In genomic region chr7:18494821-18495408, GRCh38 we compare ENCODE assay signal across 8 cellular contexts. TPM values are rescaled to one million over a fixed set of nuclear protein-coding genes. Genes with fewer than 3 reads are reported as not detected.
A peak's percentile ranks its signal among the peaks of the same experiment; 100 is the strongest.
DNase-seq lines count a peak whose midpoint lies in the region; ATAC-seq and TF ChIP-seq lines count a peak whose summit lies in the region.

No MANE protein-coding gene starts in this region.

- TF ChIP-seq EP300 in stomach (IDR thresholded peaks at IDR 0.05): no peak

- CTCF ChIA-PET in AG04449 (lab: Yijun Ruan, JAX): interaction anchor here (1.5 to 1.6 kb wide), 3 partner anchors 11 to 142 kb away, joined by 5 to 6 read pairs (median 6); no protein-coding TSS in a partner anchor

- no peaks in the 10 kb centered on the region for H4K20me1 ChIP-seq in hepatocyte (ENCODE audit: insufficient read depth, poor library complexity, severe bottlenecking)

- H3K4me3 ChIP-seq in AG04449 (ENCODE audit: low read depth, low read length) (no peak overlapping the region), WERI-Rb-1 (ENCODE audit: low read depth, low read length) (peak overlapping the region; percentile 68), hepatocyte (no peak overlapping the region), stomach (peak overlapping the region; percentile 36 to 43 (median 39))

- H3K4me1 ChIP-seq in hepatocyte (ENCODE audit: insufficient read depth): no peaks in the 10 kb centered on the region
- H3K4me1 ChIP-seq in stomach: peaks cover 0 to 52% (median 27%) of the 10 kb centered on the region in 4 donors

- H3K27me3 ChIP-seq in WERI-Rb-1 (ENCODE audit: insufficient read depth, low read depth, severe bottlenecking) (no peaks in the 10 kb centered on the region), hepatocyte (peaks cover 3% of the 10 kb centered on the region), stomach (no peaks in the 10 kb centered on the region)

- DNase-seq in AG04449 (ENCODE audit: low read depth, low spot score) (peak; percentile 19), WERI-Rb-1 (no peak), hepatocyte (ENCODE audit: low spot score) (no peak), stomach (no peak), HUDEP-2 (lab: John Stamatoyannopoulos, UW; ENCODE audit: unreplicated experiment in 76 of 76) (no peak), NCI-H226 (no peak)

- H3K27ac ChIP-seq in WERI-Rb-1 (peak overlapping the region; percentile 76), hepatocyte (no peak overlapping the region), stomach (peak overlapping the region in 3 of 5 donors; percentile 47 to 59 (median 55))

- no peak for TF ChIP-seq CTCF in AG04449 (IDR thresholded peaks at IDR 0.05; ENCODE audit: insufficient read depth, low read length, missing control alignments)
- no peak for TF ChIP-seq CTCF in WERI-Rb-1 (IDR thresholded peaks at IDR 0.05; ENCODE audit: low read depth, low read length)
- no peak for TF ChIP-seq CTCF in hepatocyte (IDR thresholded peaks at IDR 0.05; ENCODE audit: poor library complexity)
- no peak for TF ChIP-seq CTCF in stomach (IDR thresholded peaks at IDR 0.05)

- H3K36me3 ChIP-seq in WERI-Rb-1 (no peaks in the 10 kb centered on the region), hepatocyte (replicated peaks; ENCODE audit: insufficient read depth, low read depth) (no peaks in the 10 kb centered on the region), stomach (no peaks in the 10 kb centered on the region)

- intact Hi-C loops in stomach (cut with DNase I; ENCODE audit: low total_unique reads): no loop called here

- POLR2A ChIA-PET in AG04449 (lab: Yijun Ruan, JAX): interaction anchor here (1.1 to 1.5 kb wide), 2 partner anchors 11 to 14 kb away, joined by 3 to 7 read pairs; no protein-coding TSS in a partner anchor

- peak overlapping the region; percentile 73 for H3K4me2 ChIP-seq in hepatocyte

- 80% methylated on average over 3 of the region's 3 CpGs for WGBS in hepatocyte (ENCODE audit: low lambda C conversion rate, missing lambda C conversion rate)
- WGBS in stomach, 5 donors: 64 to 75% (median 69%) methylated on average over 3 of the region's 3 CpGs

- no peaks in the 10 kb centered on the region for H3K9me3 ChIP-seq in WERI-Rb-1 (ENCODE audit: severe bottlenecking)
- H3K9me3 ChIP-seq in hepatocyte (ENCODE audit: low read depth): no peaks in the 10 kb centered on the region
- H3K9me3 ChIP-seq in stomach: no peaks in the 10 kb centered on the region

- peak; percentile 29 for ATAC-seq in GM18873 (IDR thresholded peaks at IDR 0.05; ENCODE audit: low FRiP score, unreplicated experiment)
- ATAC-seq in HG03354 (IDR thresholded peaks at IDR 0.05; ENCODE audit: poor library complexity, severe bottlenecking, unreplicated experiment): peak; percentile 16

- no peak for TF ChIP-seq POLR2A in stomach (IDR thresholded peaks at IDR 0.05)

- H3K9me2 ChIP-seq in hepatocyte (replicated peaks; ENCODE audit: insufficient read depth): no peaks in the 10 kb centered on the region

- peak overlapping the region; percentile 7 for H2AFZ ChIP-seq in hepatocyte

- H3K79me2 ChIP-seq in hepatocyte: no peaks in the 10 kb centered on the region

RNA-seq across cellular contexts. Expression of gene HDAC9, which starts 0.6 kb away (rescaled TPM):
- total RNA-seq in hepatocyte (6.7 and 9.4 TPM in 2 replicates), stomach (10 to 100 TPM in 4 of 5 donors, 1 to 10 TPM in 1; 3.5 to 60.0 (median 22.2) TPM)
- polyA plus RNA-seq in hepatocyte (3.7 and 5.8 TPM in 2 replicates), stomach (1 to 10 TPM; 1.4 to 2.6 (median 2.0) TPM)

Comparison
In these comparisons a context has a peak if more than half of its experiments do, and no peak if none do; other contexts are left out.
1. H3K4me3 ChIP-seq: peak in WERI-Rb-1 (single experiment) and stomach (4 of 4); none in AG04449 (single experiment) and hepatocyte (single experiment).